Comparison of ENCODE assay signal across 8 cellular contexts in genomic region chr19:17303167-17303939, GRCh38. TPM values are rescaled to one million over a fixed set of nuclear protein-coding genes. Genes with fewer than 3 reads are reported as not detected.
A peak's percentile ranks its signal among the peaks of the same experiment; 100 is the strongest.
DNase-seq lines count a peak whose midpoint lies in the region; ATAC-seq and TF ChIP-seq lines count a peak whose summit lies in the region.

ABHD8 (minus strand) TSS chr19:17303425; CDS start chr19:17301616, 1,809 bp downstream.

- H3K27ac Mint-ChIP-seq in T-helper 1 cell treated with Interleukin-12 subunit alpha and Interleukin-12 subunit beta and Interleukin-4 antibody, amounts not matched to agents 30 μg/mL and 1 μg/mL, for 36 hours = peak within 1 kb of the TSS; percentile 55

- H3K27me3 ChIP-seq in prostate gland (replicated peaks; ENCODE audit: insufficient read depth) = no peaks in the 10 kb centered on the region

- peak; percentile 85 for TF ChIP-seq POLR2A in prostate gland (IDR thresholded peaks at IDR 0.05)

- WGBS in prostate gland = 3% methylated on average over 45 of the region's 52 CpGs

- DNase-seq in NCI-H1436 treated with DMSO at 0.1 percent for 48 hours (lab: John Stamatoyannopoulos, UW) = peak; percentile 68
- peak; percentile 97 for DNase-seq in left ventricle myocardium superior
- DNase-seq in prostate gland (ENCODE audit: low spot score) = peak; percentile 96
- DNase-seq in ureter (ENCODE audit: low spot score) = peak; percentile 98

- H3K9me3 ChIP-seq in prostate gland = no peaks in the 10 kb centered on the region

- H3K36me3 Mint-ChIP-seq in T-helper 1 cell treated with Interleukin-12 subunit alpha and Interleukin-12 subunit beta and Interleukin-4 antibody, amounts not matched to agents 30 μg/mL and 1 μg/mL, for 36 hours (ENCODE audit: low read depth) = peaks cover 3% of the 10 kb centered on the region

- H3K27ac ChIP-seq in angular gyrus (ENCODE audit: low read depth, low read length) = peak within 1 kb of the TSS; percentile 74
- peak within 1 kb of the TSS; percentile 54 to 81 for H3K27ac ChIP-seq in prostate gland

- TF ChIP-seq CTCF in GM12874 (IDR thresholded peaks at IDR 0.05; ENCODE audit: insufficient read depth, low read depth, low read length) (peak; percentile 57), prostate gland (IDR thresholded peaks at IDR 0.05) (peak; percentile 35 to 91 (median 76))

- peak within 1 kb of the TSS; percentile 62 to 67 for H3K4me3 ChIP-seq in prostate gland

- no peaks in the 10 kb centered on the region for H3K36me3 ChIP-seq in prostate gland

- peak; percentile 60 for ATAC-seq in HG02759 (IDR thresholded peaks at IDR 0.05; ENCODE audit: unreplicated experiment)
- ATAC-seq in left ventricle myocardium superior = peak; percentile 78

- H3K4me1 Mint-ChIP-seq in T-helper 1 cell treated with Interleukin-12 subunit alpha and Interleukin-12 subunit beta and Interleukin-4 antibody, amounts not matched to agents 30 μg/mL and 1 μg/mL, for 36 hours (ENCODE audit: low read depth) = peaks cover 33% of the 10 kb centered on the region

- peak within 1 kb of the TSS; percentile 69 for H3K4me3 Mint-ChIP-seq in T-helper 1 cell treated with Interleukin-12 subunit alpha and Interleukin-12 subunit beta and Interleukin-4 antibody, amounts not matched to agents 30 μg/mL and 1 μg/mL, for 36 hours

- intact Hi-C loops in left ventricle myocardium superior (cut with micrococcal nuclease) = no loop called here
- intact Hi-C loops in prostate gland (cut with DNase I) = no loop called here

- H3K9me3 Mint-ChIP-seq in T-helper 1 cell treated with Interleukin-12 subunit alpha and Interleukin-12 subunit beta and Interleukin-4 antibody, amounts not matched to agents 30 μg/mL and 1 μg/mL, for 36 hours = no peaks in the 10 kb centered on the region

- peaks cover 5% of the 10 kb centered on the region for H3K4me1 ChIP-seq in prostate gland (replicated peaks)

- no peaks in the 10 kb centered on the region for H3K27me3 Mint-ChIP-seq in T-helper 1 cell treated with Interleukin-12 subunit alpha and Interleukin-12 subunit beta and Interleukin-4 antibody, amounts not matched to agents 30 μg/mL and 1 μg/mL, for 36 hours (ENCODE audit: low read depth)

RNA-seq across cellular contexts. Expression of gene ABHD8, which starts in this region (rescaled TPM):
- total RNA-seq in left ventricle myocardium superior (14.8 TPM), prostate gland (10 to 100 TPM; 20.1 to 21.6 TPM), ureter (6.3 TPM)

Comparison
In these comparisons a context has a peak if more than half of its experiments do, and no peak if none do; other contexts are left out.
1. Peak in every context shown above with its lines: DNase-seq, ATAC-seq, H3K4me3 ChIP-seq and H3K27ac ChIP-seq.